ENCODE assay signal across 1 cellular context in the genomic region with DNA sequence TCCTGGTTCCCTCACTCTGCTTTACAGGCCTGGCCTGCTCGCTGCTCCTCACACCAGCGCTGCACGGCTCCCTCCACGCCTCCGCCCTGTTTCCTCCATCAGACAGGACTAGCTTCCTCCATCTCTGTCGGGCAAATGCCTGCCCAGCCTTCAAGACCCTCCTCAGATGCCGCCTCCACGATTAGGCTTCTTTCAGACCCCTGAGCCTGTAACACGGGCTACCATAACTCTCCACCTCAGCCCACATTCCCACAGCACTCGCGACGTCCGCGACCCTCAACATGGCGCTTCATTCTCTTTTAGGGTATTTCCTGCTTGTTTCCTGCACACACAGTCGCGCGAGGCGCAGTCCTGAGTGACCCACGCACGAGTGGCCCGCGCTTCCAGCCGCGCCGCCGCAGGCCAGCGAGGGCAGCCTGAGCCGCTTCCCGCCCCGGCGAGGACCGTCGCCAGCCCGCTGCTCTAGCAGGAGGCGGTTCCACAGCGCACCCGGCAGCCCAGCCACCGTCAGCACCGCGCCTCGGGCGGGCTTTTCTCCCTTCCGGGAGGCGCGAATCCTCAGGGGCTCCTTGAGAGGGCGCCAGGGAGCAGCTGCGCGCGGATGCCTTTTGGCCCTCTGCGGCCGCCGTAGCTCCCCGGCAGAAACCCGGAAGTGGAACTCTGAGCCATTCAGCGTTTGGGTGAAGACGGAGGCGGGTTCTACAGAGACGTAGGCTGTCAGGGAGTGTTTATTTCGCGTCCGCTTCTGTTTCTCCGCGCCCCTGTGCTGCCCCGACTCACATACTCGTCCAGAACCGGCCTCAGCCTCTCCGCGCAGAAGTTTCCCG.
TF ChIP-seq lines count a peak whose summit lies in the region.

TSS of gene FRG1 (plus strand) at position 695 of the 827 bp plus-strand sequence. CDS start 138 bp downstream, outside the sequence.

TF ChIP-seq in K562, 482 proteins besides CTCF, POLR2A, EP300 and RAD21 (continued from another document and continues in another):
- TF ChIP-seq, protein P1, sequence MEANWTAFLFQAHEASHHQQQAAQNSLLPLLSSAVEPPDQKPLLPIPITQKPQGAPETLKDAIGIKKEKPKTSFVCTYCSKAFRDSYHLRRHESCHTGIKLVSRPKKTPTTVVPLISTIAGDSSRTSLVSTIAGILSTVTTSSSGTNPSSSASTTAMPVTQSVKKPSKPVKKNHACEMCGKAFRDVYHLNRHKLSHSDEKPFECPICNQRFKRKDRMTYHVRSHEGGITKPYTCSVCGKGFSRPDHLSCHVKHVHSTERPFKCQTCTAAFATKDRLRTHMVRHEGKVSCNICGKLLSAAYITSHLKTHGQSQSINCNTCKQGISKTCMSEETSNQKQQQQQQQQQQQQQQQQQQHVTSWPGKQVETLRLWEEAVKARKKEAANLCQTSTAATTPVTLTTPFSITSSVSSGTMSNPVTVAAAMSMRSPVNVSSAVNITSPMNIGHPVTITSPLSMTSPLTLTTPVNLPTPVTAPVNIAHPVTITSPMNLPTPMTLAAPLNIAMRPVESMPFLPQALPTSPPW (CRISPR knock-in tag; IDR thresholded peaks at IDR 0.05): peak; percentile 53; the same call in 1 of the 2 replicates
- TF ChIP-seq BHLHE40 (IDR thresholded peaks at IDR 0.05; ENCODE audit: low read length) (peak; percentile 50), OTX1 (CRISPR knock-in tag; IDR thresholded peaks at IDR 0.05) (no peak), TEAD2 (tag; IDR thresholded peaks at IDR 0.05) (no peak), MAFG (tag; conservative IDR thresholded peaks at IDR 0.05) (no peak), ZNF586 (CRISPR knock-in tag; conservative IDR thresholded peaks at IDR 0.05) (no peak), NR2C2 (CRISPR knock-in tag; IDR thresholded peaks at IDR 0.05) (peak; percentile 83), NR2C2 (tag; IDR thresholded peaks at IDR 0.05) (peak; percentile 98), ZNF121 (CRISPR knock-in tag; conservative IDR thresholded peaks at IDR 0.05) (peak; percentile 72), ZNF507 (tag; conservative IDR thresholded peaks at IDR 0.05) (no peak), ZNF311 (CRISPR knock-in tag; IDR thresholded peaks at IDR 0.05) (no peak), FOXA1 (IDR thresholded peaks at IDR 0.05; ENCODE audit: borderline replicate concordance) (no peak), MEIS2 (IDR thresholded peaks at IDR 0.05; ENCODE audit: partially characterized antibody) (no peak), PRDM10 (IDR thresholded peaks at IDR 0.05; ENCODE audit: partially characterized antibody) (peak; percentile 37), ZNF143 (CRISPR knock-in tag; IDR thresholded peaks at IDR 0.05) (no peak; the same call in 1 of the 2 replicates), ZNF354B (CRISPR knock-in tag; IDR thresholded peaks at IDR 0.05) (no peak), ZNF212 (CRISPR knock-in tag; IDR thresholded peaks at IDR 0.05) (no peak), ZMIZ1 (IDR thresholded peaks at IDR 0.05; ENCODE audit: low read depth in 2 of 2, low read length in 2 of 2) (peak in 1 of 2 experiments; percentile 51; a peak in 1 of 4 replicates), CHD4 (IDR thresholded peaks at IDR 0.05; ENCODE audit: insufficient read depth, insufficient replicate concordance, low read depth, low read length, poor library complexity, severe bottlenecking) (no peak), KHSRP (IDR thresholded peaks at IDR 0.05) (no peak), FOS (IDR thresholded peaks at IDR 0.05; ENCODE audit: extremely low read depth, insufficient read length) (no peak), ZNF124 (CRISPR knock-in tag; IDR thresholded peaks at IDR 0.05) (no peak), PTRF (tag; IDR thresholded peaks at IDR 0.05) (no peak), HNRNPL (IDR thresholded peaks at IDR 0.05; ENCODE audit: low read depth, low read length) (no peak), FUS (optimal IDR thresholded peaks at IDR 0.05; ENCODE audit: low read depth, low read length) (no peak), TEAD1 (CRISPR knock-in tag; IDR thresholded peaks at IDR 0.05) (peak; percentile 30 to 83; a peak in 3 of 4 replicates), MYC (IDR thresholded peaks at IDR 0.05; ENCODE audit: low read depth, low read length) (peak; percentile 75; the same call in 1 of the 2 replicates), MYC (CRISPR knock-in tag; IDR thresholded peaks at IDR 0.05; ENCODE audit: borderline replicate concordance, low read depth) (no peak), ZNF3 (CRISPR knock-in tag; IDR thresholded peaks at IDR 0.05) (no peak), POLR2B (IDR thresholded peaks at IDR 0.05; ENCODE audit: low read depth, partially characterized antibody) (peak; percentile 59), TCFL5 (CRISPR knock-in tag; conservative IDR thresholded peaks at IDR 0.05) (no peak), TARDBP (IDR thresholded peaks at IDR 0.05) (peak; percentile 67; the same call in 1 of the 2 replicates), KAT8 (IDR thresholded peaks at IDR 0.05; ENCODE audit: low read depth) (no peak), PHF8 (IDR thresholded peaks at IDR 0.05; ENCODE audit: borderline replicate concordance, low read length) (peak; percentile 76; the same call in 1 of the 2 replicates), RBM34 (IDR thresholded peaks at IDR 0.05; ENCODE audit: borderline replicate concordance, insufficient read depth, low read length) (0 out of 2 replicates have a peak, but pooled peaks have one; percentile 42), NUFIP1 (IDR thresholded peaks at IDR 0.05; ENCODE audit: partially characterized antibody) (no peak)
- TF ChIP-seq, protein P2, sequence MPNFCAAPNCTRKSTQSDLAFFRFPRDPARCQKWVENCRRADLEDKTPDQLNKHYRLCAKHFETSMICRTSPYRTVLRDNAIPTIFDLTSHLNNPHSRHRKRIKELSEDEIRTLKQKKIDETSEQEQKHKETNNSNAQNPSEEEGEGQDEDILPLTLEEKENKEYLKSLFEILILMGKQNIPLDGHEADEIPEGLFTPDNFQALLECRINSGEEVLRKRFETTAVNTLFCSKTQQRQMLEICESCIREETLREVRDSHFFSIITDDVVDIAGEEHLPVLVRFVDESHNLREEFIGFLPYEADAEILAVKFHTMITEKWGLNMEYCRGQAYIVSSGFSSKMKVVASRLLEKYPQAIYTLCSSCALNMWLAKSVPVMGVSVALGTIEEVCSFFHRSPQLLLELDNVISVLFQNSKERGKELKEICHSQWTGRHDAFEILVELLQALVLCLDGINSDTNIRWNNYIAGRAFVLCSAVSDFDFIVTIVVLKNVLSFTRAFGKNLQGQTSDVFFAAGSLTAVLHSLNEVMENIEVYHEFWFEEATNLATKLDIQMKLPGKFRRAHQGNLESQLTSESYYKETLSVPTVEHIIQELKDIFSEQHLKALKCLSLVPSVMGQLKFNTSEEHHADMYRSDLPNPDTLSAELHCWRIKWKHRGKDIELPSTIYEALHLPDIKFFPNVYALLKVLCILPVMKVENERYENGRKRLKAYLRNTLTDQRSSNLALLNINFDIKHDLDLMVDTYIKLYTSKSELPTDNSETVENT (CRISPR knock-in tag; IDR thresholded peaks at IDR 0.05): 0 out of 2 replicates have a peak, but pooled peaks have one; percentile 51
- TF ChIP-seq, protein P3, sequence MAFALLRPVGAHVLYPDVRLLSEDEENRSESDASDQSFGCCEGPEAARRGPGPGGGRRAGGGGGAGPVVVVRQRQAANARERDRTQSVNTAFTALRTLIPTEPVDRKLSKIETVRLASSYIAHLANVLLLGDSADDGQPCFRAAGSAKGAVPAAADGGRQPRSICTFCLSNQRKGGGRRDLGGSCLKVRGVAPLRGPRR (CRISPR knock-in tag; IDR thresholded peaks at IDR 0.05): no peak
- TF ChIP-seq, protein P4, sequence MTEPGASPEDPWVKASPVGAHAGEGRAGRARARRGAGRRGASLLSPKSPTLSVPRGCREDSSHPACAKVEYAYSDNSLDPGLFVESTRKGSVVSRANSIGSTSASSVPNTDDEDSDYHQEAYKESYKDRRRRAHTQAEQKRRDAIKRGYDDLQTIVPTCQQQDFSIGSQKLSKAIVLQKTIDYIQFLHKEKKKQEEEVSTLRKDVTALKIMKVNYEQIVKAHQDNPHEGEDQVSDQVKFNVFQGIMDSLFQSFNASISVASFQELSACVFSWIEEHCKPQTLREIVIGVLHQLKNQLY (CRISPR knock-in tag; conservative IDR thresholded peaks at IDR 0.05): no peak
- TF ChIP-seq, protein P5, sequence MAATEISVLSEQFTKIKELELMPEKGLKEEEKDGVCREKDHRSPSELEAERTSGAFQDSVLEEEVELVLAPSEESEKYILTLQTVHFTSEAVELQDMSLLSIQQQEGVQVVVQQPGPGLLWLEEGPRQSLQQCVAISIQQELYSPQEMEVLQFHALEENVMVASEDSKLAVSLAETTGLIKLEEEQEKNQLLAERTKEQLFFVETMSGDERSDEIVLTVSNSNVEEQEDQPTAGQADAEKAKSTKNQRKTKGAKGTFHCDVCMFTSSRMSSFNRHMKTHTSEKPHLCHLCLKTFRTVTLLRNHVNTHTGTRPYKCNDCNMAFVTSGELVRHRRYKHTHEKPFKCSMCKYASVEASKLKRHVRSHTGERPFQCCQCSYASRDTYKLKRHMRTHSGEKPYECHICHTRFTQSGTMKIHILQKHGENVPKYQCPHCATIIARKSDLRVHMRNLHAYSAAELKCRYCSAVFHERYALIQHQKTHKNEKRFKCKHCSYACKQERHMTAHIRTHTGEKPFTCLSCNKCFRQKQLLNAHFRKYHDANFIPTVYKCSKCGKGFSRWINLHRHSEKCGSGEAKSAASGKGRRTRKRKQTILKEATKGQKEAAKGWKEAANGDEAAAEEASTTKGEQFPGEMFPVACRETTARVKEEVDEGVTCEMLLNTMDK (IDR thresholded peaks at IDR 0.05; ENCODE audit: borderline replicate concordance, insufficient read depth, low read depth, low read length, poor library complexity, severe bottlenecking): peak; percentile 53
- TF ChIP-seq, protein P6, sequence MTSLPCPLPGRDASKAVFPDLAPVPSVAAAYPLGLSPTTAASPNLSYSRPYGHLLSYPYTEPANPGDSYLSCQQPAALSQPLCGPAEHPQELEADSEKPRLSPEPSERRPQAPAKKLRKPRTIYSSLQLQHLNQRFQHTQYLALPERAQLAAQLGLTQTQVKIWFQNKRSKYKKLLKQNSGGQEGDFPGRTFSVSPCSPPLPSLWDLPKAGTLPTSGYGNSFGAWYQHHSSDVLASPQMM (CRISPR knock-in tag; IDR thresholded peaks at IDR 0.05): no peak
- TF ChIP-seq, protein P7, sequence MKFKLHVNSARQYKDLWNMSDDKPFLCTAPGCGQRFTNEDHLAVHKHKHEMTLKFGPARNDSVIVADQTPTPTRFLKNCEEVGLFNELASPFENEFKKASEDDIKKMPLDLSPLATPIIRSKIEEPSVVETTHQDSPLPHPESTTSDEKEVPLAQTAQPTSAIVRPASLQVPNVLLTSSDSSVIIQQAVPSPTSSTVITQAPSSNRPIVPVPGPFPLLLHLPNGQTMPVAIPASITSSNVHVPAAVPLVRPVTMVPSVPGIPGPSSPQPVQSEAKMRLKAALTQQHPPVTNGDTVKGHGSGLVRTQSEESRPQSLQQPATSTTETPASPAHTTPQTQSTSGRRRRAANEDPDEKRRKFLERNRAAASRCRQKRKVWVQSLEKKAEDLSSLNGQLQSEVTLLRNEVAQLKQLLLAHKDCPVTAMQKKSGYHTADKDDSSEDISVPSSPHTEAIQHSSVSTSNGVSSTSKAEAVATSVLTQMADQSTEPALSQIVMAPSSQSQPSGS (CRISPR knock-in tag; IDR thresholded peaks at IDR 0.05): no peak
